Comparison of ENCODE assay signal across 7 cellular contexts in the genomic region with DNA sequence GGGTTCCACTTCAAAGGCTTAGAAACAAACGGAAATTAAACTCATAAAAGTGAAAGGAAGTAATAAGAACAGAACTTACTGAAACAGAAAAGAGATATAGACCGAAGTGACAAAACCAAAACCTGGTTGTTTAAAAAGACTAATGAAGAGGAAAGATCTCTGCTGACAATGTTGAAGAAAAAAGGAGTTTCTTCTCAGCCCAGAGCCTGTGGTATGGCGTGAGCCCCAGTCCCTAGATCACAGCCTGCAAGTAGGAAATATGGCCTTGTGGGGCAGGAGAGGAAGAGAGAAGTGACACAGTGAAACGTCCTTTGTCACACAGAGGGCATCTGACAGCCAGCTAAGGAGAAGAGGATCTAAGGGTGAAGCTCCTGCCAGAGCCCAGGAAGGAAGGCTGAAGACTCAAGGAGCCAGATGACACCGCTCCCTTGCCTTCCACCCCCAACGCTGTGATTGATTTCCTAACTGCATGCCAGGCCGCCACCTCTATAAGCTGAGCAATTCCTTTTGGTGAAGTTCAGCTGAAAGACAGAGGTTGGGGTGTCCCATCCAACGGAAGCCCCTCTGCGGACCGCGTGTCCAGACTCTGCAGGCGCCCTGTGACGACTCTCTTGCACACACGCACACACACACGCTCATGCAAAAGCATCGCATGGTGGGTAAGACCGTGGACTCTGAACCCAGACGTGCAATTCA.
DNase-seq lines count a peak whose midpoint lies in the region; ATAC-seq, FAIRE-seq and TF ChIP-seq lines count a peak whose summit lies in the region.

No MANE protein-coding gene starts in this region.

- H3K27ac ChIP-seq in K562 (ENCODE audit: extremely low read depth, low read depth, low read length): peak overlapping the region; percentile 95; the same call in 1 of the 3 replicates

- H4K20me1 ChIP-seq in K562 (replicated peaks; ENCODE audit: control insufficient read depth, insufficient read depth, low read length): peaks cover 4% of the 10 kb centered on the region; the same call in 1 of the 2 replicates

- H3K9me3 ChIP-seq in K562 (replicated peaks; ENCODE audit: control insufficient read depth, insufficient read depth, low read depth, low read length): no peaks in the 10 kb centered on the region

- H3K36me3 ChIP-seq in K562 (ENCODE audit: control insufficient read depth, insufficient read depth, low read length): no peaks in the 10 kb centered on the region; the same call in 2 of the 3 replicates

- in situ Hi-C loops in K562 (cut with MboI): no loop called here

- no TSS peak for BruUV-seq in K562 (replicated peaks; lab: Mats Ljungman, UMichigan)

- H3K4me1 ChIP-seq in K562 (replicated peaks in 1 of 2; ENCODE audit: control insufficient read depth in 2 of 2, insufficient read depth in 2 of 2, low read length in 2 of 2): peaks cover 24 to 36% of the 10 kb centered on the region in 2 experiments

- no peak overlapping the region for H2AFZ ChIP-seq in K562 (ENCODE audit: low read depth, low read length)

- CTCF ChIA-PET in K562 (lab: Yijun Ruan, JAX; ENCODE audit: low intra/inter-chr PET ratio): no interaction called here

- no peak overlapping the region for H3K4me2 ChIP-seq in K562 (ENCODE audit: insufficient read depth, low read length)

- no peak overlapping the region for H3K4me3 ChIP-seq in K562

- no peaks in the 10 kb centered on the region for H3K9me1 ChIP-seq in K562 (ENCODE audit: control insufficient read depth, insufficient read depth, low read length)

- DNase-seq in GM20000 (ENCODE audit: low spot score): peak; percentile 65
- DNase-seq in K562 (ENCODE audit: extremely low read depth in 1 of 4, low spot score in 3 of 4): no peak
- no peak for DNase-seq in stimulated activated naive CD8-positive, alpha-beta T cell treated with anti-CD3 and anti-CD28 coated beads, Interleukin-15, Interleukin-2, amounts not matched to agents 100 U/mL and 50 U/mL, for 24 hours
- no peak for DNase-seq in NCI-H1105 treated with DMSO at 0.1 percent for 48 hours (lab: John Stamatoyannopoulos, UW)
- DNase-seq in dedifferentiated amniotic fluid mesenchymal stem cell (ENCODE audit: extremely low spot score): no peak

- H3K27me3 ChIP-seq in K562 (ENCODE audit: control insufficient read depth in 2 of 2, insufficient read depth in 2 of 2, low read length in 2 of 2): no peaks in the 10 kb centered on the region

- POLR2A ChIA-PET in K562 (lab: Yijun Ruan, JAX): no interaction called here

- TF ChIP-seq POLR2A in K562 (conservative IDR thresholded peaks at IDR 0.05): no peak

- intact Hi-C loops in K562 (cut with micrococcal nuclease): loop anchor here (10.0 kb wide), 1 partner anchor 225 kb away; no protein-coding TSS in a partner anchor

- H3K79me2 ChIP-seq in K562 (ENCODE audit: control insufficient read depth, insufficient read depth, low read length): peaks cover 58% of the 10 kb centered on the region

- 68% methylated on average over 9 of the region's 18 CpGs for WGBS in K562 (ENCODE audit: insufficient coverage, low coverage, missing lambda C conversion rate)

- TF ChIP-seq RAD21 in K562 (CRISPR knock-in tag; conservative IDR thresholded peaks at IDR 0.05 in 1 of 2, IDR thresholded peaks at IDR 0.05 in 1 of 2): no peak

- ATAC-seq in HG03565 (IDR thresholded peaks at IDR 0.05; ENCODE audit: unreplicated experiment): peak; percentile 35
- ATAC-seq in K562: no peak; the same call in 2 of the 3 replicates
- peak; percentile 28 for ATAC-seq in stimulated activated naive CD8-positive, alpha-beta T cell treated with anti-CD3 and anti-CD28 coated beads, Interleukin-15, Interleukin-2, amounts not matched to agents 100 U/mL and 50 U/mL, for 24 hours
- ATAC-seq in HG03045 (IDR thresholded peaks at IDR 0.05; ENCODE audit: unreplicated experiment): no peak

- no peak for FAIRE-seq in K562 (lab: Jason Lieb, UNC)

- TF ChIP-seq EP300 in K562 (IDR thresholded peaks at IDR 0.05; ENCODE audit: low read length): no peak

- peak overlapping the region in 1 of 2 experiments; percentile 45; a peak in 1 of 4 replicates for H3K9ac ChIP-seq in K562 (ENCODE audit: insufficient read depth in 1 of 2, low read depth in 2 of 2, low read length in 2 of 2)

- TF ChIP-seq CTCF in GM20000 (IDR thresholded peaks at IDR 0.05; ENCODE audit: extremely low read depth, missing control alignments): no peak
- TF ChIP-seq CTCF in K562 (IDR thresholded peaks at IDR 0.05 in 2 of 3, conservative IDR thresholded peaks at IDR 0.05 in 1 of 3; ENCODE audit: insufficient read depth in 2 of 3, low read depth in 1 of 3, low read length in 3 of 3): no peak

TF ChIP-seq in K562, 482 proteins besides CTCF, POLR2A, EP300 and RAD21 (continues in another document):
- TF ChIP-seq, protein P1, sequence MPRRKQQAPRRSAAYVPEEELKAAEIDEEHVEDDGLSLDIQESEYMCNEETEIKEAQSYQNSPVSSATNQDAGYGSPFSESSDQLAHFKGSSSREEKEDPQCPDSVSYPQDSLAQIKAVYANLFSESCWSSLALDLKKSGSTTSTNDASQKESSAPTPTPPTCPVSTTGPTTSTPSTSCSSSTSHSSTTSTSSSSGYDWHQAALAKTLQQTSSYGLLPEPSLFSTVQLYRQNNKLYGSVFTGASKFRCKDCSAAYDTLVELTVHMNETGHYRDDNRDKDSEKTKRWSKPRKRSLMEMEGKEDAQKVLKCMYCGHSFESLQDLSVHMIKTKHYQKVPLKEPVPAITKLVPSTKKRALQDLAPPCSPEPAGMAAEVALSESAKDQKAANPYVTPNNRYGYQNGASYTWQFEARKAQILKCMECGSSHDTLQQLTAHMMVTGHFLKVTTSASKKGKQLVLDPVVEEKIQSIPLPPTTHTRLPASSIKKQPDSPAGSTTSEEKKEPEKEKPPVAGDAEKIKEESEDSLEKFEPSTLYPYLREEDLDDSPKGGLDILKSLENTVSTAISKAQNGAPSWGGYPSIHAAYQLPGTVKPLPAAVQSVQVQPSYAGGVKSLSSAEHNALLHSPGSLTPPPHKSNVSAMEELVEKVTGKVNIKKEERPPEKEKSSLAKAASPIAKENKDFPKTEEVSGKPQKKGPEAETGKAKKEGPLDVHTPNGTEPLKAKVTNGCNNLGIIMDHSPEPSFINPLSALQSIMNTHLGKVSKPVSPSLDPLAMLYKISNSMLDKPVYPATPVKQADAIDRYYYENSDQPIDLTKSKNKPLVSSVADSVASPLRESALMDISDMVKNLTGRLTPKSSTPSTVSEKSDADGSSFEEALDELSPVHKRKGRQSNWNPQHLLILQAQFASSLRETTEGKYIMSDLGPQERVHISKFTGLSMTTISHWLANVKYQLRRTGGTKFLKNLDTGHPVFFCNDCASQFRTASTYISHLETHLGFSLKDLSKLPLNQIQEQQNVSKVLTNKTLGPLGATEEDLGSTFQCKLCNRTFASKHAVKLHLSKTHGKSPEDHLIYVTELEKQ (CRISPR knock-in tag; IDR thresholded peaks at IDR 0.05): no peak
- TF ChIP-seq, protein P2, sequence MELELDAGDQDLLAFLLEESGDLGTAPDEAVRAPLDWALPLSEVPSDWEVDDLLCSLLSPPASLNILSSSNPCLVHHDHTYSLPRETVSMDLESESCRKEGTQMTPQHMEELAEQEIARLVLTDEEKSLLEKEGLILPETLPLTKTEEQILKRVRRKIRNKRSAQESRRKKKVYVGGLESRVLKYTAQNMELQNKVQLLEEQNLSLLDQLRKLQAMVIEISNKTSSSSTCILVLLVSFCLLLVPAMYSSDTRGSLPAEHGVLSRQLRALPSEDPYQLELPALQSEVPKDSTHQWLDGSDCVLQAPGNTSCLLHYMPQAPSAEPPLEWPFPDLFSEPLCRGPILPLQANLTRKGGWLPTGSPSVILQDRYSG (tag; conservative IDR thresholded peaks at IDR 0.05; ENCODE audit: low read depth): no peak
- no peak for TF ChIP-seq XRCC4 (IDR thresholded peaks at IDR 0.05; ENCODE audit: extremely low read depth, insufficient read depth, insufficient read length)
- TF ChIP-seq HDAC6 (IDR thresholded peaks at IDR 0.05; ENCODE audit: low read depth, low read length): no peak
- no peak for TF ChIP-seq ELF1 (tag; IDR thresholded peaks at IDR 0.05)
- TF ChIP-seq, protein P3, sequence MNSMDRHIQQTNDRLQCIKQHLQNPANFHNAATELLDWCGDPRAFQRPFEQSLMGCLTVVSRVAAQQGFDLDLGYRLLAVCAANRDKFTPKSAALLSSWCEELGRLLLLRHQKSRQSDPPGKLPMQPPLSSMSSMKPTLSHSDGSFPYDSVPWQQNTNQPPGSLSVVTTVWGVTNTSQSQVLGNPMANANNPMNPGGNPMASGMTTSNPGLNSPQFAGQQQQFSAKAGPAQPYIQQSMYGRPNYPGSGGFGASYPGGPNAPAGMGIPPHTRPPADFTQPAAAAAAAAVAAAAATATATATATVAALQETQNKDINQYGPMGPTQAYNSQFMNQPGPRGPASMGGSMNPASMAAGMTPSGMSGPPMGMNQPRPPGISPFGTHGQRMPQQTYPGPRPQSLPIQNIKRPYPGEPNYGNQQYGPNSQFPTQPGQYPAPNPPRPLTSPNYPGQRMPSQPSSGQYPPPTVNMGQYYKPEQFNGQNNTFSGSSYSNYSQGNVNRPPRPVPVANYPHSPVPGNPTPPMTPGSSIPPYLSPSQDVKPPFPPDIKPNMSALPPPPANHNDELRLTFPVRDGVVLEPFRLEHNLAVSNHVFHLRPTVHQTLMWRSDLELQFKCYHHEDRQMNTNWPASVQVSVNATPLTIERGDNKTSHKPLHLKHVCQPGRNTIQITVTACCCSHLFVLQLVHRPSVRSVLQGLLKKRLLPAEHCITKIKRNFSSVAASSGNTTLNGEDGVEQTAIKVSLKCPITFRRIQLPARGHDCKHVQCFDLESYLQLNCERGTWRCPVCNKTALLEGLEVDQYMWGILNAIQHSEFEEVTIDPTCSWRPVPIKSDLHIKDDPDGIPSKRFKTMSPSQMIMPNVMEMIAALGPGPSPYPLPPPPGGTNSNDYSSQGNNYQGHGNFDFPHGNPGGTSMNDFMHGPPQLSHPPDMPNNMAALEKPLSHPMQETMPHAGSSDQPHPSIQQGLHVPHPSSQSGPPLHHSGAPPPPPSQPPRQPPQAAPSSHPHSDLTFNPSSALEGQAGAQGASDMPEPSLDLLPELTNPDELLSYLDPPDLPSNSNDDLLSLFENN (IDR thresholded peaks at IDR 0.05; ENCODE audit: low read depth in 2 of 2, low read length in 2 of 2): no peak

Comparison
In these comparisons a context has a peak if more than half of its experiments do, and no peak if none do; other contexts are left out.
1. ATAC-seq: peak in HG03565 (single experiment) and stimulated activated naive CD8-positive, alpha-beta T cell treated with anti-CD3 and anti-CD28 coated beads, Interleukin-15, Interleukin-2, amounts not matched to agents 100 U/mL and 50 U/mL, for 24 hours (single experiment); none in K562 (single experiment) and HG03045 (single experiment).